1 cellular context compared by ENCODE assay signal in the genomic region with DNA sequence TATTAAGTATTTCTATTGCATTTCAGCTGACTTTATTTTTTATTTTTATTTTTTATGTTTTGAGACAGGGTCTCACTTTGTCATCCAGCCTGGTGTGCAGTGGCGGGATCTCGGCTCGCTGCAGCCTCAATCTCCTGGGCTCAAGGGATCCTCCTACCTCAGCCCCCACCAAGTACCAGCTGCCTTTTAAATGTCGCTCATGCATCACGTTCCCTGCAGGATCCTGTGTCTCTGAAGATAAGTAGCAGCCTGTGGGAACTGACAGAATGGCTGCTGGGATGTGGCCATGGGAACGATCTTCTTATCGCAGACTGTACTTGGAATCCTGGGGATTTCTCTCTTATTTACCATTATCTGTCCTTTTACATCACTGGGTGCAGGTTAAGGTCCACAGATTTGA.
TF ChIP-seq lines count a peak whose summit lies in the region.

No MANE protein-coding gene starts in this region.

TF ChIP-seq in GM23338, 12 proteins besides CTCF, POLR2A, EP300 and RAD21 (continued from another document):
- TF ChIP-seq, protein P1, sequence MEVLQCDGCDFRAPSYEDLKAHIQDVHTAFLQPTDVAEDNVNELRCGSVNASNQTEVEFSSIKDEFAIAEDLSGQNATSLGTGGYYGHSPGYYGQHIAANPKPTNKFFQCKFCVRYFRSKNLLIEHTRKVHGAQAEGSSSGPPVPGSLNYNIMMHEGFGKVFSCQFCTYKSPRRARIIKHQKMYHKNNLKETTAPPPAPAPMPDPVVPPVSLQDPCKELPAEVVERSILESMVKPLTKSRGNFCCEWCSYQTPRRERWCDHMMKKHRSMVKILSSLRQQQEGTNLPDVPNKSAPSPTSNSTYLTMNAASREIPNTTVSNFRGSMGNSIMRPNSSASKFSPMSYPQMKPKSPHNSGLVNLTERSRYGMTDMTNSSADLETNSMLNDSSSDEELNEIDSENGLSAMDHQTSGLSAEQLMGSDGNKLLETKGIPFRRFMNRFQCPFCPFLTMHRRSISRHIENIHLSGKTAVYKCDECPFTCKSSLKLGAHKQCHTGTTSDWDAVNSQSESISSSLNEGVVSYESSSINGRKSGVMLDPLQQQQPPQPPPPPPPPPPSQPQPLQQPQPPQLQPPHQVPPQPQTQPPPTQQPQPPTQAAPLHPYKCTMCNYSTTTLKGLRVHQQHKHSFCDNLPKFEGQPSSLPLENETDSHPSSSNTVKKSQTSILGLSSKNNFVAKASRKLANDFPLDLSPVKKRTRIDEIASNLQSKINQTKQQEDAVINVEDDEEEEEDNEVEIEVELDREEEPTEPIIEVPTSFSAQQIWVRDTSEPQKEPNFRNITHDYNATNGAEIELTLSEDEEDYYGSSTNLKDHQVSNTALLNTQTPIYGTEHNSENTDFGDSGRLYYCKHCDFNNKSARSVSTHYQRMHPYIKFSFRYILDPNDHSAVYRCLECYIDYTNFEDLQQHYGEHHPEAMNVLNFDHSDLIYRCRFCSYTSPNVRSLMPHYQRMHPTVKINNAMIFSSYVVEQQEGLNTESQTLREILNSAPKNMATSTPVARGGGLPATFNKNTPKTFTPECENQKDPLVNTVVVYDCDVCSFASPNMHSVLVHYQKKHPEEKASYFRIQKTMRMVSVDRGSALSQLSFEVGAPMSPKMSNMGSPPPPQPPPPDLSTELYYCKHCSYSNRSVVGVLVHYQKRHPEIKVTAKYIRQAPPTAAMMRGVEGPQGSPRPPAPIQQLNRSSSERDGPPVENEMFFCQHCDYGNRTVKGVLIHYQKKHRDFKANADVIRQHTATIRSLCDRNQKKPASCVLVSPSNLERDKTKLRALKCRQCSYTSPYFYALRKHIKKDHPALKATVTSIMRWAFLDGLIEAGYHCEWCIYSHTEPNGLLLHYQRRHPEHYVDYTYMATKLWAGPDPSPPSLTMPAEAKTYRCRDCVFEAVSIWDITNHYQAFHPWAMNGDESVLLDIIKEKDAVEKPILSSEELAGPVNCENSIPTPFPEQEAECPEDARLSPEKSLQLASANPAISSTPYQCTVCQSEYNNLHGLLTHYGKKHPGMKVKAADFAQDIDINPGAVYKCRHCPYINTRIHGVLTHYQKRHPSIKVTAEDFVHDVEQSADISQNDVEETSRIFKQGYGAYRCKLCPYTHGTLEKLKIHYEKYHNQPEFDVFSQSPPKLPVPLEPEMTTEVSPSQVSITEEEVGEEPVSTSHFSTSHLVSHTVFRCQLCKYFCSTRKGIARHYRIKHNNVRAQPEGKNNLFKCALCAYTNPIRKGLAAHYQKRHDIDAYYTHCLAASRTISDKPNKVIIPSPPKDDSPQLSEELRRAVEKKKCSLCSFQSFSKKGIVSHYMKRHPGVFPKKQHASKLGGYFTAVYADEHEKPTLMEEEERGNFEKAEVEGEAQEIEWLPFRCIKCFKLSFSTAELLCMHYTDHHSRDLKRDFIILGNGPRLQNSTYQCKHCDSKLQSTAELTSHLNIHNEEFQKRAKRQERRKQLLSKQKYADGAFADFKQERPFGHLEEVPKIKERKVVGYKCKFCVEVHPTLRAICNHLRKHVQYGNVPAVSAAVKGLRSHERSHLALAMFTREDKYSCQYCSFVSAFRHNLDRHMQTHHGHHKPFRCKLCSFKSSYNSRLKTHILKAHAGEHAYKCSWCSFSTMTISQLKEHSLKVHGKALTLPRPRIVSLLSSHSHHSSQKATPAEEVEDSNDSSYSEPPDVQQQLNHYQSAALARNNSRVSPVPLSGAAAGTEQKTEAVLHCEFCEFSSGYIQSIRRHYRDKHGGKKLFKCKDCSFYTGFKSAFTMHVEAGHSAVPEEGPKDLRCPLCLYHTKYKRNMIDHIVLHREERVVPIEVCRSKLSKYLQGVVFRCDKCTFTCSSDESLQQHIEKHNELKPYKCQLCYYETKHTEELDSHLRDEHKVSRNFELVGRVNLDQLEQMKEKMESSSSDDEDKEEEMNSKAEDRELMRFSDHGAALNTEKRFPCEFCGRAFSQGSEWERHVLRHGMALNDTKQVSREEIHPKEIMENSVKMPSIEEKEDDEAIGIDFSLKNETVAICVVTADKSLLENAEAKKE (CRISPR knock-in tag; IDR thresholded peaks at IDR 0.05) = no peak
- TF ChIP-seq NANOG (IDR thresholded peaks at IDR 0.05; ENCODE audit: borderline replicate concordance) = no peak
- no peak for TF ChIP-seq EZH2phosphoT487 (IDR thresholded peaks at IDR 0.05; ENCODE audit: unreplicated experiment)
- TF ChIP-seq, protein P2, sequence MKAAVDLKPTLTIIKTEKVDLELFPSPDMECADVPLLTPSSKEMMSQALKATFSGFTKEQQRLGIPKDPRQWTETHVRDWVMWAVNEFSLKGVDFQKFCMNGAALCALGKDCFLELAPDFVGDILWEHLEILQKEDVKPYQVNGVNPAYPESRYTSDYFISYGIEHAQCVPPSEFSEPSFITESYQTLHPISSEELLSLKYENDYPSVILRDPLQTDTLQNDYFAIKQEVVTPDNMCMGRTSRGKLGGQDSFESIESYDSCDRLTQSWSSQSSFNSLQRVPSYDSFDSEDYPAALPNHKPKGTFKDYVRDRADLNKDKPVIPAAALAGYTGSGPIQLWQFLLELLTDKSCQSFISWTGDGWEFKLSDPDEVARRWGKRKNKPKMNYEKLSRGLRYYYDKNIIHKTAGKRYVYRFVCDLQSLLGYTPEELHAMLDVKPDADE (IDR thresholded peaks at IDR 0.05) = no peak
- no peak for TF ChIP-seq POLR2AphosphoS5 (IDR thresholded peaks at IDR 0.05; ENCODE audit: low read depth)
